10 cellular contexts compared by ENCODE assay signal in genomic region chr14:101875726-101876268, GRCh38.
A peak's percentile ranks its signal among the peaks of the same experiment; 100 is the strongest.
DNase-seq lines count a peak whose midpoint lies in the region; ATAC-seq and TF ChIP-seq lines count a peak whose summit lies in the region.
"Had no signal": no experiment of that assay in that cellular context is flagged by ENCODE, and none has a peak within 500 bp of the region (broad histone marks: within the 10 kb centered on the region; RNA-seq: fewer than 3 reads in every experiment).

No MANE protein-coding gene starts in this region.

- no peaks in the 10 kb centered on the region for H3K27me3 Mint-ChIP-seq in CD4-positive, alpha-beta T cell
- no peaks in the 10 kb centered on the region for H3K27me3 Mint-ChIP-seq in chondrocyte (ENCODE audit: low read depth)

- no peaks in the 10 kb centered on the region for H3K9me3 Mint-ChIP-seq in CD4-positive, alpha-beta T cell
- no peaks in the 10 kb centered on the region for H3K9me3 Mint-ChIP-seq in chondrocyte (ENCODE audit: low read depth)

- peaks cover 6% of the 10 kb centered on the region; the same call in 1 of the 2 replicates for H3K36me3 ChIP-seq in Karpas-422 (ENCODE audit: insufficient read depth, low read length)
- H3K36me3 ChIP-seq: thoracic aorta had no signal

- no peaks in the 10 kb centered on the region for H3K9me3 ChIP-seq in CD4-positive, alpha-beta T cell (ENCODE audit: control insufficient read depth, low read length)
- H3K9me3 ChIP-seq in Karpas-422 (ENCODE audit: low read length): no peaks in the 10 kb centered on the region
- H3K9me3 ChIP-seq: thoracic aorta had no signal

- H3K9me2 ChIP-seq in Karpas-422 (replicated peaks; ENCODE audit: insufficient read depth, low read length): no peaks in the 10 kb centered on the region

- CTCF ChIA-PET in CD4-positive, alpha-beta T cell (lab: Charles Lee): interaction anchor here (1.1 to 1.9 kb wide), 2 partner anchors 105 to 169 kb away, joined by 3 to 7 read pairs; no protein-coding TSS in a partner anchor

- peaks cover 61% of the 10 kb centered on the region for H3K36me3 Mint-ChIP-seq in CD4-positive, alpha-beta T cell (ENCODE audit: low read depth)
- peaks cover 1% of the 10 kb centered on the region for H3K36me3 Mint-ChIP-seq in chondrocyte (ENCODE audit: low read depth)

- H2AFZ ChIP-seq in Karpas-422 (ENCODE audit: low read length): 0 out of 2 replicates have a peak overlapping the region, but pooled peaks have one; percentile 0

- DNase-seq in CD4-positive, alpha-beta T cell: no peak
- DNase-seq in Karpas-422 (peak; percentile 69), fibroblast of peridontal ligament (ENCODE audit: extremely low read depth) (peak; percentile 19), NCI-H82 treated with DMSO at 0.1 percent for 48 hours (lab: John Stamatoyannopoulos, UW; ENCODE audit: unreplicated experiment) (no peak), cerebellar cortex (ENCODE audit: low spot score) (no peak), GM10266 (ENCODE audit: extremely low spot score) (no peak), chondrocyte (ENCODE audit: low spot score) (no peak)

- H3K4me1 ChIP-seq in Karpas-422 (ENCODE audit: low read length): peaks cover 64% of the 10 kb centered on the region

- intact Hi-C loops in CD4-positive, alpha-beta T cell (cut with DNase I, micrococcal nuclease): loop anchor here in 1 of 2 experiments (1.0 to 5.0 kb wide), 6 partner anchors 21 to 168 kb away; partner anchors contain the start of gene DYNC1H1

- peak overlapping the region; percentile 63 for H3K9ac ChIP-seq in Karpas-422 (ENCODE audit: low read length)

- POLR2A ChIA-PET in CD4-positive, alpha-beta T cell (lab: Charles Lee): interaction anchor here (1.1 to 1.9 kb wide), 7 partner anchors 21 to 154 kb away, joined by 3 to 14 read pairs (median 6); no protein-coding TSS in a partner anchor

- peak overlapping the region; percentile 61 for H3K4me3 Mint-ChIP-seq in CD4-positive, alpha-beta T cell
- no peak overlapping the region for H3K4me3 Mint-ChIP-seq in chondrocyte (ENCODE audit: unreplicated experiment)

- H3K4me1 Mint-ChIP-seq in CD4-positive, alpha-beta T cell (ENCODE audit: low read depth): peaks cover 86% of the 10 kb centered on the region
- H3K4me1 Mint-ChIP-seq in chondrocyte (ENCODE audit: low read depth): peaks cover 24% of the 10 kb centered on the region

- H4K20me1 ChIP-seq in Karpas-422 (ENCODE audit: insufficient read depth, low read depth, low read length): no peaks in the 10 kb centered on the region

- peak; percentile 25 for ATAC-seq in CD4-positive, alpha-beta T cell (ENCODE audit: poor library complexity)
- ATAC-seq in GM21367 (IDR thresholded peaks at IDR 0.05; ENCODE audit: unreplicated experiment): peak; percentile 29

- H3K27ac Mint-ChIP-seq in CD4-positive, alpha-beta T cell: peak overlapping the region; percentile 79
- H3K27ac Mint-ChIP-seq in chondrocyte (ENCODE audit: unreplicated experiment): no peak overlapping the region

- peak overlapping the region; percentile 64 for H3K27ac ChIP-seq in CD4-positive, alpha-beta T cell (ENCODE audit: low read depth, low read length)
- peak overlapping the region; percentile 98 for H3K27ac ChIP-seq in Karpas-422 (ENCODE audit: low read length)
- H3K27ac ChIP-seq: VCaP had no signal

- no peaks in the 10 kb centered on the region for H3K27me3 ChIP-seq in CD4-positive, alpha-beta T cell (ENCODE audit: control insufficient read depth, insufficient read depth, low read length)
- no peaks in the 10 kb centered on the region for H3K27me3 ChIP-seq in Karpas-422 (ENCODE audit: low read length)

- TF ChIP-seq CTCF in CD4-positive, alpha-beta T cell (IDR thresholded peaks at IDR 0.05): no peak
- TF ChIP-seq CTCF in GM10266 (IDR thresholded peaks at IDR 0.05; ENCODE audit: control insufficient read depth, insufficient read depth, low read depth, missing control alignments) (no peak), chondrocyte (IDR thresholded peaks at IDR 0.05) (no peak)

- peaks cover 90% of the 10 kb centered on the region for H3K79me2 ChIP-seq in Karpas-422 (ENCODE audit: low read length)

- H3K4me2 ChIP-seq in Karpas-422 (ENCODE audit: low read depth, low read length, poor library complexity, severe bottlenecking): peak overlapping the region; percentile 84

- H3K4me3 ChIP-seq in Karpas-422 (ENCODE audit: low read length): peak overlapping the region; percentile 58
- H3K4me3 ChIP-seq: thoracic aorta had no signal

Comparison
In these comparisons a context has a peak if more than half of its experiments do, and no peak if none do; other contexts are left out.
1. DNase-seq: peak in Karpas-422 (single experiment) and fibroblast of peridontal ligament (single experiment); none in CD4-positive, alpha-beta T cell (0 of 10), NCI-H82 treated with DMSO at 0.1 percent for 48 hours (single experiment), cerebellar cortex (single experiment), GM10266 (single experiment) and chondrocyte (single experiment).